21 cellular contexts compared by ENCODE assay signal in genomic region chr12:113674302-113674701, GRCh38.
DNase-seq lines count a peak whose midpoint lies in the region; ATAC-seq, FAIRE-seq and TF ChIP-seq lines count a peak whose summit lies in the region.
"Had no signal": no experiment of that assay in that cellular context is flagged by ENCODE, and none has a peak within 500 bp of the region (broad histone marks: within the 10 kb centered on the region; RNA-seq: fewer than 3 reads in every experiment).

No MANE protein-coding gene starts in this region.

- H3K36me3 Mint-ChIP-seq in activated CD4-positive, alpha-beta T cell treated with anti-CD3 and anti-CD28 coated beads, Interleukin-2, amount 10 ng/mL, durations not matched to agents 7 days and 5 days (ENCODE audit: low read depth): no peaks in the 10 kb centered on the region
- no peaks in the 10 kb centered on the region for H3K36me3 Mint-ChIP-seq in activated CD4-positive, alpha-beta T cell treated with anti-CD3 and anti-CD28 coated beads, Interleukin-2, amount 10 ng/mL, durations not matched to agents 24 days and 14 days (ENCODE audit: low read depth)
- H3K36me3 Mint-ChIP-seq in neural progenitor cell: no peaks in the 10 kb centered on the region
- H3K36me3 Mint-ChIP-seq: CD8-positive, alpha-beta T cell had no signal

- H3K9ac ChIP-seq in K562 (ENCODE audit: insufficient read depth in 1 of 2, low read depth in 2 of 2, low read length in 2 of 2) (no peak overlapping the region), neural progenitor cell (no peak overlapping the region)
- H3K9ac ChIP-seq: BLaER1 treated with 17β-estradiol and CSF1 and Interleukin-3, amounts not matched to agents 10 nM and 100 nM had no signal

- ATAC-seq in K562: no peak
- no peak for ATAC-seq in foreskin keratinocyte
- ATAC-seq: A549; CD8-positive, alpha-beta T cell had no signal

- H3K27ac Mint-ChIP-seq in activated CD4-positive, alpha-beta T cell treated with anti-CD3 and anti-CD28 coated beads, Interleukin-2, amount 10 ng/mL, durations not matched to agents 7 days and 5 days: peak overlapping the region; percentile 41
- H3K27ac Mint-ChIP-seq in activated CD4-positive, alpha-beta T cell treated with anti-CD3 and anti-CD28 coated beads, Interleukin-2, amount 10 ng/mL, durations not matched to agents 24 days and 14 days: no peak overlapping the region
- no peak overlapping the region for H3K27ac Mint-ChIP-seq in neural progenitor cell
- H3K27ac Mint-ChIP-seq: B cell; CD4-positive, alpha-beta T cell; CD8-positive, alpha-beta T cell had no signal

- H3K27me3 ChIP-seq in K562 (ENCODE audit: control insufficient read depth in 2 of 2, insufficient read depth in 2 of 2, low read length in 2 of 2) (peaks cover 31 to 58% of the 10 kb centered on the region in 2 experiments), neural progenitor cell (no peaks in the 10 kb centered on the region), foreskin keratinocyte (peaks cover 18% of the 10 kb centered on the region)

- H2AFZ ChIP-seq in K562 (ENCODE audit: low read depth, low read length) (no peak overlapping the region), neural progenitor cell (replicated peaks) (no peak overlapping the region)

- DNase-seq in activated CD4-positive, alpha-beta T cell treated with anti-CD3 and anti-CD28 coated beads, Interleukin-2, amount 10 ng/mL, durations not matched to agents 7 days and 5 days: no peak
- DNase-seq in activated CD4-positive, alpha-beta T cell treated with anti-CD3 and anti-CD28 coated beads, Interleukin-2, amount 10 ng/mL, durations not matched to agents 24 days and 14 days: no peak
- DNase-seq in K562 (ENCODE audit: extremely low read depth in 1 of 4, low spot score in 3 of 4) (no peak), neural progenitor cell (ENCODE audit: low spot score) (no peak), NCI-H1417 (lab: John Stamatoyannopoulos, UW) (no peak), foreskin keratinocyte (no peak)
- DNase-seq: AML-193; Caco-2; Calu3; CD4-positive, alpha-beta T cell; CD8-positive, alpha-beta T cell; DMS79 treated with DMSO at 0.1 percent for 48 hours; GF-D8 had no signal

- TF ChIP-seq EP300 in K562 (IDR thresholded peaks at IDR 0.05; ENCODE audit: low read length): no peak

- no peak for TF ChIP-seq POLR2A in K562 (conservative IDR thresholded peaks at IDR 0.05)

- no peaks in the 10 kb centered on the region for H3K9me3 ChIP-seq in K562 (replicated peaks; ENCODE audit: control insufficient read depth, insufficient read depth, low read depth, low read length)
- no peaks in the 10 kb centered on the region for H3K9me3 ChIP-seq in neural progenitor cell (ENCODE audit: low read depth)
- H3K9me3 ChIP-seq: A549; BLaER1 treated with 17β-estradiol and CSF1 and Interleukin-3, amounts not matched to agents 10 nM and 100 nM; Caco-2 had no signal

- no peaks in the 10 kb centered on the region for H3K79me2 ChIP-seq in K562 (ENCODE audit: control insufficient read depth, insufficient read depth, low read length)
- H3K79me2 ChIP-seq in neural progenitor cell (ENCODE audit: low read depth): no peaks in the 10 kb centered on the region

- H3K27ac ChIP-seq in K562 (ENCODE audit: extremely low read depth, low read depth, low read length) (no peak overlapping the region), neural progenitor cell (no peak overlapping the region), foreskin keratinocyte (no peak overlapping the region)
- H3K27ac ChIP-seq: 22Rv1; A549; BLaER1 treated with 17β-estradiol and CSF1 and Interleukin-3, amounts not matched to agents 10 nM and 100 nM; C4-2B had no signal

- CTCF ChIA-PET in activated CD4-positive, alpha-beta T cell treated with anti-CD3 and anti-CD28 coated beads, Interleukin-2, amount 10 ng/mL, durations not matched to agents 7 days and 5 days (lab: Charles Lee): no interaction called here
- CTCF ChIA-PET in K562 (lab: Yijun Ruan, JAX; ENCODE audit: low intra/inter-chr PET ratio): no interaction called here

- H3F3A ChIP-seq in neural progenitor cell (ENCODE audit: low read depth): peaks cover 53% of the 10 kb centered on the region

- H3K9me3 Mint-ChIP-seq in activated CD4-positive, alpha-beta T cell treated with anti-CD3 and anti-CD28 coated beads, Interleukin-2, amount 10 ng/mL, durations not matched to agents 7 days and 5 days: no peaks in the 10 kb centered on the region
- H3K9me3 Mint-ChIP-seq in activated CD4-positive, alpha-beta T cell treated with anti-CD3 and anti-CD28 coated beads, Interleukin-2, amount 10 ng/mL, durations not matched to agents 24 days and 14 days: no peaks in the 10 kb centered on the region
- H3K9me3 Mint-ChIP-seq in neural progenitor cell: peaks cover 2% of the 10 kb centered on the region
- H3K9me3 Mint-ChIP-seq: CD4-positive, alpha-beta T cell; CD8-positive, alpha-beta T cell had no signal

- H3K4me3 Mint-ChIP-seq in activated CD4-positive, alpha-beta T cell treated with anti-CD3 and anti-CD28 coated beads, Interleukin-2, amount 10 ng/mL, durations not matched to agents 7 days and 5 days: no peak overlapping the region
- H3K4me3 Mint-ChIP-seq in activated CD4-positive, alpha-beta T cell treated with anti-CD3 and anti-CD28 coated beads, Interleukin-2, amount 10 ng/mL, durations not matched to agents 24 days and 14 days: no peak overlapping the region
- peak overlapping the region; percentile 16 for H3K4me3 Mint-ChIP-seq in neural progenitor cell
- H3K4me3 Mint-ChIP-seq: B cell; CD4-positive, alpha-beta T cell; CD8-positive, alpha-beta T cell had no signal

- POLR2A ChIA-PET in activated CD4-positive, alpha-beta T cell treated with anti-CD3 and anti-CD28 coated beads, Interleukin-2, amount 10 ng/mL, durations not matched to agents 7 days and 5 days (lab: Charles Lee): no interaction called here
- POLR2A ChIA-PET in K562 (lab: Yijun Ruan, JAX): interaction anchor here (0.9 kb wide), 1 partner anchor 9 kb away, joined by 4 read pairs; no protein-coding TSS in a partner anchor

- no peaks in the 10 kb centered on the region for H3K36me3 ChIP-seq in K562 (ENCODE audit: control insufficient read depth, insufficient read depth, low read length)
- H3K36me3 ChIP-seq in neural progenitor cell: no peaks in the 10 kb centered on the region
- H3K36me3 ChIP-seq: BLaER1 treated with 17β-estradiol and CSF1 and Interleukin-3, amounts not matched to agents 10 nM and 100 nM had no signal

- 4% methylated on average over 3 of the region's 7 CpGs for WGBS in K562 (ENCODE audit: insufficient coverage, low coverage, missing lambda C conversion rate)

- H3K9me1 ChIP-seq in K562 (ENCODE audit: control insufficient read depth, insufficient read depth, low read length): no peaks in the 10 kb centered on the region

- in situ Hi-C loops in K562 (cut with MboI): no loop called here

- intact Hi-C loops in activated CD4-positive, alpha-beta T cell treated with anti-CD3 and anti-CD28 coated beads, Interleukin-2, amount 10 ng/mL, durations not matched to agents 24 days and 14 days (cut with micrococcal nuclease): no loop called here
- intact Hi-C loops in K562 (cut with micrococcal nuclease): no loop called here

- TF ChIP-seq RAD21 in K562 (CRISPR knock-in tag; conservative IDR thresholded peaks at IDR 0.05 in 1 of 2, IDR thresholded peaks at IDR 0.05 in 1 of 2): no peak

- H3K4me3 ChIP-seq in K562 (no peak overlapping the region), neural progenitor cell (no peak overlapping the region)
- H3K4me3 ChIP-seq: A549; BLaER1 treated with 17β-estradiol and CSF1 and Interleukin-3, amounts not matched to agents 10 nM and 100 nM had no signal

- TF ChIP-seq CTCF in K562 (IDR thresholded peaks at IDR 0.05 in 2 of 3, conservative IDR thresholded peaks at IDR 0.05 in 1 of 3; ENCODE audit: insufficient read depth in 2 of 3, low read depth in 1 of 3, low read length in 3 of 3) (no peak), neural progenitor cell (IDR thresholded peaks at IDR 0.05) (no peak), foreskin keratinocyte (conservative IDR thresholded peaks at IDR 0.05) (no peak)

- no TSS peak for BruUV-seq in K562 (replicated peaks; lab: Mats Ljungman, UMichigan)

- H4K20me1 ChIP-seq in K562 (replicated peaks; ENCODE audit: control insufficient read depth, insufficient read depth, low read length) (peaks cover 12% of the 10 kb centered on the region), neural progenitor cell (ENCODE audit: low read depth) (no peaks in the 10 kb centered on the region)
- H4K20me1 ChIP-seq: BLaER1 treated with 17β-estradiol and CSF1 and Interleukin-3, amounts not matched to agents 10 nM and 100 nM had no signal

- H3K4me1 Mint-ChIP-seq in activated CD4-positive, alpha-beta T cell treated with anti-CD3 and anti-CD28 coated beads, Interleukin-2, amount 10 ng/mL, durations not matched to agents 7 days and 5 days: no peaks in the 10 kb centered on the region
- no peaks in the 10 kb centered on the region for H3K4me1 Mint-ChIP-seq in activated CD4-positive, alpha-beta T cell treated with anti-CD3 and anti-CD28 coated beads, Interleukin-2, amount 10 ng/mL, durations not matched to agents 24 days and 14 days
- peaks cover 37% of the 10 kb centered on the region for H3K4me1 Mint-ChIP-seq in neural progenitor cell
- H3K4me1 Mint-ChIP-seq: B cell had no signal

- peaks cover 21% of the 10 kb centered on the region for H3K27me3 Mint-ChIP-seq in activated CD4-positive, alpha-beta T cell treated with anti-CD3 and anti-CD28 coated beads, Interleukin-2, amount 10 ng/mL, durations not matched to agents 7 days and 5 days
- peaks cover 16% of the 10 kb centered on the region for H3K27me3 Mint-ChIP-seq in activated CD4-positive, alpha-beta T cell treated with anti-CD3 and anti-CD28 coated beads, Interleukin-2, amount 10 ng/mL, durations not matched to agents 24 days and 14 days
- H3K27me3 Mint-ChIP-seq in neural progenitor cell (ENCODE audit: insufficient read depth, low read depth): peaks cover 18% of the 10 kb centered on the region

- H3K4me1 ChIP-seq in K562 (replicated peaks in 1 of 2; ENCODE audit: control insufficient read depth in 2 of 2, insufficient read depth in 2 of 2, low read length in 2 of 2) (peaks cover 4 to 16% of the 10 kb centered on the region in 2 experiments; a peak in 3 of 5 replicates), neural progenitor cell (peaks cover 39% of the 10 kb centered on the region), foreskin keratinocyte (no peaks in the 10 kb centered on the region)
- H3K4me1 ChIP-seq: A549, Caco-2 had no signal

- H3K4me2 ChIP-seq in K562 (ENCODE audit: insufficient read depth, low read length) (no peak overlapping the region), neural progenitor cell (peak overlapping the region; percentile 47)
- H3K4me2 ChIP-seq: A549 had no signal

- no peak for FAIRE-seq in K562 (lab: Jason Lieb, UNC)
- FAIRE-seq: A549, G401.6, GM12891, GM19239 had no signal
